ENCODE assay signal across 1 cellular context in genomic region chr10:45672201-45673073, GRCh38.
TF ChIP-seq lines count a peak whose summit lies in the region.

ZFAND4 (minus strand) TSS chr10:45672772; CDS start chr10:45663725, 9,047 bp downstream.

TF ChIP-seq in IMR-90, 13 proteins besides CTCF, POLR2A, EP300 and RAD21:
- peak; percentile 83 for TF ChIP-seq CEBPB (IDR thresholded peaks at IDR 0.05; ENCODE audit: low read depth, low read length)
- TF ChIP-seq FOS (IDR thresholded peaks at IDR 0.05; ENCODE audit: low read depth, low read length) = peak; percentile 36; the same call in 1 of the 2 replicates
- no peak; the same call in 1 of the 2 replicates for TF ChIP-seq USF2 (IDR thresholded peaks at IDR 0.05; ENCODE audit: low read depth, low read length)
- TF ChIP-seq MXI1 (IDR thresholded peaks at IDR 0.05; ENCODE audit: borderline replicate concordance, low read depth, low read length) = 0 out of 2 replicates have a peak, but pooled peaks have one; percentile 46
- no peak for TF ChIP-seq NFE2L2 (IDR thresholded peaks at IDR 0.05; ENCODE audit: low read depth, low read length)
- TF ChIP-seq RFX5 (IDR thresholded peaks at IDR 0.05; ENCODE audit: low read depth, low read length) = peak; percentile 89
- TF ChIP-seq RCOR1 (IDR thresholded peaks at IDR 0.05; ENCODE audit: insufficient replicate concordance, low read length) = peak; percentile 72
- no peak for TF ChIP-seq ELK1 (IDR thresholded peaks at IDR 0.05; ENCODE audit: borderline replicate concordance, low read depth, low read length)
- TF ChIP-seq MAZ (IDR thresholded peaks at IDR 0.05; ENCODE audit: borderline replicate concordance, low read depth, low read length) = peak; percentile 42; the same call in 1 of the 2 replicates
- TF ChIP-seq SMC3 (IDR thresholded peaks at IDR 0.05; ENCODE audit: low read depth, low read length) = peak; percentile 71
- TF ChIP-seq CHD1 (IDR thresholded peaks at IDR 0.05; ENCODE audit: low read depth, low read length) = no peak
- TF ChIP-seq BHLHE40 (IDR thresholded peaks at IDR 0.05; ENCODE audit: low read depth, low read length) = no peak
- no peak for TF ChIP-seq MAFK (IDR thresholded peaks at IDR 0.05; ENCODE audit: low read depth, low read length)
